In genomic region chr2:142892715-142893114, GRCh38 we compare ENCODE assay signal across 8 cellular contexts. TPM values are rescaled to one million over a fixed set of nuclear protein-coding genes. Genes with fewer than 3 reads are reported as not detected.
DNase-seq lines count a peak whose midpoint lies in the region; ATAC-seq and TF ChIP-seq lines count a peak whose summit lies in the region.
"Had no signal": no experiment of that assay in that cellular context is flagged by ENCODE, and none has a peak within 500 bp of the region (broad histone marks: within the 10 kb centered on the region; RNA-seq: fewer than 3 reads in every experiment).

No MANE protein-coding gene starts in this region.

- CTCF ChIA-PET in RWPE1 (lab: Yijun Ruan, JAX), result no interaction called here

- no peak for DNase-seq in mucosa of descending colon
- no peak for DNase-seq in RWPE1 (ENCODE audit: low spot score)
- no peak for DNase-seq in hepatic stellate cell (ENCODE audit: low spot score)
- no peak for DNase-seq in DMS79 (lab: John Stamatoyannopoulos, UW)

- POLR2A ChIA-PET in RWPE1 (lab: Yijun Ruan, JAX; ENCODE audit: low non-redundant PET), result no interaction called here

- H3K27ac ChIP-seq in RWPE1, result no peak overlapping the region
- H3K27ac ChIP-seq: adrenal gland had no signal

- ATAC-seq in GM18870 (IDR thresholded peaks at IDR 0.05; ENCODE audit: unreplicated experiment) (peak; percentile 99), GM21529 (IDR thresholded peaks at IDR 0.05; ENCODE audit: unreplicated experiment) (peak; percentile 99), HG03103 (IDR thresholded peaks at IDR 0.05; ENCODE audit: low read depth, unreplicated experiment) (peak; percentile 98), mucosa of descending colon (peak; percentile 23)

- no peaks in the 10 kb centered on the region for H3K9me3 ChIP-seq in mucosa of descending colon
- H3K9me3 ChIP-seq: adrenal gland had no signal

- H3K4me3 ChIP-seq in mucosa of descending colon, result no peak overlapping the region
- H3K4me3 ChIP-seq: adrenal gland had no signal

- intact Hi-C loops in mucosa of descending colon (cut with DNase I, micrococcal nuclease), result no loop called here

- H3K36me3 ChIP-seq in mucosa of descending colon (ENCODE audit: low read depth), result no peaks in the 10 kb centered on the region
- H3K36me3 ChIP-seq: adrenal gland had no signal

- no peaks in the 10 kb centered on the region for H3K4me1 ChIP-seq in mucosa of descending colon (ENCODE audit: low read depth)
- H3K4me1 ChIP-seq: adrenal gland had no signal

- TF ChIP-seq CTCF in mucosa of descending colon (IDR thresholded peaks at IDR 0.05) (no peak), RWPE1 (conservative IDR thresholded peaks at IDR 0.05; ENCODE audit: low read depth) (no peak)

RNA-seq across cellular contexts. Expression of gene KYNU, which starts 15.3 kb away (rescaled TPM):
- 1 to 10 TPM; 1.7 to 3.3 (median 2.7) TPM for total RNA-seq in mucosa of descending colon

Comparison
In these comparisons a context has a peak if more than half of its experiments do, and no peak if none do; other contexts are left out.
1. ATAC-seq: peak in every context shown above with its lines; median percentile 99 in GM18870; 99 in GM21529; 98 in HG03103; 23 in mucosa of descending colon.